In the genomic region with DNA sequence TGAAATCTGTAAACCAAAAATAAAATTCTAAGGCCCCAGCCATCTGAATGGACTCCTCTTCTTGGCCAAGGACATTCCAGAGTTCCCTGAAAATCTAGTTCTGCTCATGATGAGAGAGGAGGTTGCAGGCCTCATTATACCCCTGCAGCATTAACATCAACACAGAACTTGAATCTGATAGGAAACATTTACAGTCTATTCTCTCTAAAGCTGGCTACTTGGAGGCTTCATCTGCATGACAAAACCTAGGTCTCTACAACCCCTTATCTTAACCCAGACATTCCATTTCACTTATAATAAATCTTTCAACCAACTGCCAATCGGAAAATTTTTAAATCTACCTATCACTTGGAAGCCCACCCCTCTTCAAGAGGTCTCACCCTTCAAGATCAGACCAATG, we compare ENCODE assay signal across 17 cellular contexts.
"Had no signal": no experiment of that assay in that cellular context is flagged by ENCODE, and none has a peak within 500 bp of the region (broad histone marks: within the 10 kb centered on the region; RNA-seq: fewer than 3 reads in every experiment).

No MANE protein-coding gene starts in this region.

- H3K27ac Mint-ChIP-seq: natural killer cell treated with Interleukin-12 subunit alpha and Interleukin-12 subunit beta and Interleukin-15 and Interleukin-18, amount 100 ng/mL, for 72 hours; progenitor cell of endocrine pancreas; T-helper 1 cell treated with Interleukin-12 subunit alpha and Interleukin-12 subunit beta and Interleukin-4 antibody, amounts not matched to agents 30 μg/mL and 1 μg/mL, for 36 hours had no signal

- H3K4me3 Mint-ChIP-seq: activated naive CD8-positive, alpha-beta T cell; natural killer cell treated with Interleukin-12 subunit alpha and Interleukin-12 subunit beta and Interleukin-15 and Interleukin-18, amount 100 ng/mL, for 72 hours; T-helper 1 cell treated with Interleukin-12 subunit alpha and Interleukin-12 subunit beta and Interleukin-4 antibody, amounts not matched to agents 30 μg/mL and 1 μg/mL, for 36 hours had no signal

- H3K9me3 Mint-ChIP-seq: natural killer cell treated with Interleukin-12 subunit alpha and Interleukin-12 subunit beta and Interleukin-15 and Interleukin-18, amount 100 ng/mL, for 72 hours; T-helper 1 cell treated with Interleukin-12 subunit alpha and Interleukin-12 subunit beta and Interleukin-4 antibody, amounts not matched to agents 30 μg/mL and 1 μg/mL, for 36 hours had no signal

- H3K27me3 ChIP-seq: hepatocyte, upper lobe of left lung had no signal

- H3K27me3 Mint-ChIP-seq: activated naive CD8-positive, alpha-beta T cell; natural killer cell treated with Interleukin-12 subunit alpha and Interleukin-12 subunit beta and Interleukin-15 and Interleukin-18, amount 100 ng/mL, for 72 hours; progenitor cell of endocrine pancreas had no signal

- H3K9me3 ChIP-seq: mucosa of descending colon, upper lobe of left lung had no signal

- DNase-seq: activated effector memory CD4-positive, alpha-beta T cell treated with Interleukin-2 at 50 U/mL for 16 hours; anterior cingulate cortex; cerebellar nuclear complex; dermis blood vessel endothelial cell; erythroblast; left colon; mucosa of descending colon; nucleus accumbens; right cardiac atrium; stimulated activated CD4-positive, alpha-beta T cell treated with anti-CD3 and anti-CD28 coated beads, Interleukin-1b, Interleukin-23, amount 100 ng/mL, for 48 hours; stimulated activated naive CD4-positive, alpha-beta T cell; upper lobe of left lung had no signal

- H3K27ac ChIP-seq: hepatocyte, upper lobe of left lung had no signal

- H3K4me3 ChIP-seq: hepatocyte, mucosa of descending colon, upper lobe of left lung had no signal

- H3K4me1 ChIP-seq: upper lobe of left lung had no signal

- ATAC-seq: left colon; mucosa of descending colon; natural killer cell treated with Interleukin-12 subunit alpha and Interleukin-12 subunit beta and Interleukin-15 and Interleukin-18, amount 100 ng/mL, for 72 hours; right cardiac atrium had no signal
